ENCODE assay signal across 1 cellular context in the genomic region with DNA sequence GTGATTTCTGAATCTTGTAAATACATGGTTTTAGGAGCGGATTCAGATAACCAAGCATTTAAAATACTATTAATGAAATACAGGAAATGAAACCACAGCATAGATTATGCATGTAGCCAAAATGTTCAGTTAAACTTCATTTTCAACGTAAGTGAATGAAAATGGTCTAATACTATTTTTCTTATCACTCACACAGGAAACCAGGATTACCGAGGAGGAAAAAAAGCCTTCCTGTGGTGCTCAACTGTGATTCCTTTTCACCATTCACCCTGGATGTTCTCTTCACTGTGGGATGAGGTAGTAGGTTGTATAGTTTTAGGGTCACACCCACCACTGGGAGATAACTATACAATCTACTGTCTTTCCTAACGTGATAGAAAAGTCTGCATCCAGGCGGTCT.
TF ChIP-seq lines count a peak whose summit lies in the region.

No MANE protein-coding gene starts in this region.

TF ChIP-seq in K562, 482 proteins besides CTCF, POLR2A, EP300 and RAD21 (continued from another document):
- TF ChIP-seq RBFOX2 (IDR thresholded peaks at IDR 0.05; ENCODE audit: low read depth, low read length) (0 out of 2 replicates have a peak, but pooled peaks have one; percentile 12), SUPT5H (IDR thresholded peaks at IDR 0.05) (peak; percentile 9; the same call in 1 of the 2 replicates), RBM22 (IDR thresholded peaks at IDR 0.05; ENCODE audit: low read depth, low read length, poor library complexity, severe bottlenecking) (peak; percentile 37), THRAP3 (IDR thresholded peaks at IDR 0.05; ENCODE audit: borderline replicate concordance) (no peak), KDM2B (CRISPR knock-in tag; IDR thresholded peaks at IDR 0.05) (no peak), HDAC2 (IDR thresholded peaks at IDR 0.05) (no peak), PRPF4 (IDR thresholded peaks at IDR 0.05; ENCODE audit: insufficient read depth, low read depth, low read length, poor library complexity, severe bottlenecking) (no peak), SP1 (CRISPR knock-in tag; IDR thresholded peaks at IDR 0.05) (no peak), GTF2A2 (tag; IDR thresholded peaks at IDR 0.05) (no peak), ZFX (CRISPR knock-in tag; IDR thresholded peaks at IDR 0.05) (no peak), PHF8 (IDR thresholded peaks at IDR 0.05; ENCODE audit: borderline replicate concordance, low read length) (no peak)
- TF ChIP-seq, protein P1, sequence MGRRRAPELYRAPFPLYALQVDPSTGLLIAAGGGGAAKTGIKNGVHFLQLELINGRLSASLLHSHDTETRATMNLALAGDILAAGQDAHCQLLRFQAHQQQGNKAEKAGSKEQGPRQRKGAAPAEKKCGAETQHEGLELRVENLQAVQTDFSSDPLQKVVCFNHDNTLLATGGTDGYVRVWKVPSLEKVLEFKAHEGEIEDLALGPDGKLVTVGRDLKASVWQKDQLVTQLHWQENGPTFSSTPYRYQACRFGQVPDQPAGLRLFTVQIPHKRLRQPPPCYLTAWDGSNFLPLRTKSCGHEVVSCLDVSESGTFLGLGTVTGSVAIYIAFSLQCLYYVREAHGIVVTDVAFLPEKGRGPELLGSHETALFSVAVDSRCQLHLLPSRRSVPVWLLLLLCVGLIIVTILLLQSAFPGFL (CRISPR knock-in tag; IDR thresholded peaks at IDR 0.05) = no peak
